8 cellular contexts compared by ENCODE assay signal in genomic region chr2:231960810-231961348, GRCh38. TPM values are rescaled to one million over a fixed set of nuclear protein-coding genes. Genes with fewer than 3 reads are reported as not detected.
A peak's percentile ranks its signal among the peaks of the same experiment; 100 is the strongest.
DNase-seq lines count a peak whose midpoint lies in the region; ATAC-seq and TF ChIP-seq lines count a peak whose summit lies in the region.

No MANE protein-coding gene starts in this region.

- DNase-seq in activated CD8-positive, alpha-beta memory T cell treated with anti-CD3 and anti-CD28 coated beads, Interleukin-2, amount 10 ng/mL, durations not matched to agents 7 days and 5 days, result no peak
- DNase-seq in activated CD8-positive, alpha-beta memory T cell treated with anti-CD3 and anti-CD28 coated beads for 24 hours, result no peak
- no peak for DNase-seq in activated B cell treated with CpG ODN at 0.5 μM for 24 hours
- DNase-seq in iPS DF 6.9 (ENCODE audit: low read depth, low spot score), result no peak
- DNase-seq in amniotic stem cell (lab: John Stamatoyannopoulos, UW), result no peak
- DNase-seq in DMS53 (lab: John Stamatoyannopoulos, UW), result no peak
- DNase-seq in COR-L47 (lab: John Stamatoyannopoulos, UW), result no peak

- CTCF ChIA-PET in activated CD8-positive, alpha-beta memory T cell treated with anti-CD3 and anti-CD28 coated beads, Interleukin-2, amount 10 ng/mL, durations not matched to agents 7 days and 5 days (lab: Charles Lee), result interaction anchor here (0.8 to 1.0 kb wide), 2 partner anchors 61 to 355 kb away, joined by 3 read pairs; no protein-coding TSS in a partner anchor
- CTCF ChIA-PET in activated B cell treated with CpG ODN at 0.5 μM for 24 hours (lab: Charles Lee), result no interaction called here

- intact Hi-C loops in activated B cell treated with CpG ODN at 0.5 μM for 24 hours (cut with micrococcal nuclease), result loop anchor here (5.0 kb wide), 3 partner anchors 34 to 601 kb away; partner anchors contain the start of genes NPPC and PDE6D

- H3K36me3 Mint-ChIP-seq in activated CD8-positive, alpha-beta memory T cell treated with anti-CD3 and anti-CD28 coated beads, Interleukin-2, amount 10 ng/mL, durations not matched to agents 7 days and 5 days, result peaks cover 1% of the 10 kb centered on the region
- H3K36me3 Mint-ChIP-seq in activated B cell treated with CpG ODN at 0.5 μM for 24 hours (ENCODE audit: low read depth), result peaks cover 2% of the 10 kb centered on the region

- no peaks in the 10 kb centered on the region for H3K9me3 ChIP-seq in iPS DF 6.9 (ENCODE audit: control insufficient read depth, insufficient read depth, low read length)
- no peaks in the 10 kb centered on the region for H3K9me3 ChIP-seq in stomach smooth muscle (ENCODE audit: control insufficient read depth in 2 of 2, low read length in 2 of 2)

- POLR2A ChIA-PET in activated B cell treated with CpG ODN at 0.5 μM for 24 hours (lab: Charles Lee), result interaction anchor here (0.6 to 1.5 kb wide), 5 partner anchors 26 to 1251 kb away, joined by 4 to 5 read pairs (median 4); partner anchors contain the start of gene COPS7B

- peaks cover 33% of the 10 kb centered on the region for H3K4me1 Mint-ChIP-seq in activated CD8-positive, alpha-beta memory T cell treated with anti-CD3 and anti-CD28 coated beads, Interleukin-2, amount 10 ng/mL, durations not matched to agents 7 days and 5 days
- peaks cover 36% of the 10 kb centered on the region for H3K4me1 Mint-ChIP-seq in activated B cell treated with CpG ODN at 0.5 μM for 24 hours

- H3K4me1 ChIP-seq in iPS DF 6.9 (ENCODE audit: control insufficient read depth, insufficient read depth, low read length) (peaks cover 2% of the 10 kb centered on the region; the same call in 1 of the 2 replicates), stomach smooth muscle (ENCODE audit: control insufficient read depth, insufficient read depth, low read length) (peaks cover 6% of the 10 kb centered on the region)

- peak; percentile 34 for ATAC-seq in activated CD8-positive, alpha-beta memory T cell treated with anti-CD3 and anti-CD28 coated beads, Interleukin-2, amount 10 ng/mL, durations not matched to agents 7 days and 5 days
- ATAC-seq in activated B cell treated with CpG ODN at 0.5 μM for 24 hours (ENCODE audit: low read depth), result no peak

- no peak for TF ChIP-seq CTCF in activated B cell treated with CpG ODN at 0.5 μM for 24 hours (IDR thresholded peaks at IDR 0.05)

- peak overlapping the region; percentile 78 to 86 for H3K9ac ChIP-seq in stomach smooth muscle (ENCODE audit: low read length in 2 of 2)

- H3K4me3 ChIP-seq in iPS DF 6.9 (ENCODE audit: low read length), result peak overlapping the region; percentile 88
- H3K4me3 ChIP-seq in stomach smooth muscle (ENCODE audit: low read length in 2 of 2), result peak overlapping the region; percentile 96 to 99

- WGBS in iPS DF 6.9 (ENCODE audit: insufficient coverage, insufficient read length), result no CpG with 5 or more reads among the region's 18 CpGs

- peak overlapping the region; percentile 82 for H3K4me3 Mint-ChIP-seq in activated CD8-positive, alpha-beta memory T cell treated with anti-CD3 and anti-CD28 coated beads, Interleukin-2, amount 10 ng/mL, durations not matched to agents 7 days and 5 days
- peak overlapping the region; percentile 97 for H3K4me3 Mint-ChIP-seq in activated B cell treated with CpG ODN at 0.5 μM for 24 hours

- peaks cover 7% of the 10 kb centered on the region for H3K27me3 Mint-ChIP-seq in activated CD8-positive, alpha-beta memory T cell treated with anti-CD3 and anti-CD28 coated beads, Interleukin-2, amount 10 ng/mL, durations not matched to agents 7 days and 5 days
- H3K27me3 Mint-ChIP-seq in activated B cell treated with CpG ODN at 0.5 μM for 24 hours, result no peaks in the 10 kb centered on the region

- no peaks in the 10 kb centered on the region for H3K9me3 Mint-ChIP-seq in activated CD8-positive, alpha-beta memory T cell treated with anti-CD3 and anti-CD28 coated beads, Interleukin-2, amount 10 ng/mL, durations not matched to agents 7 days and 5 days (ENCODE audit: low read depth)
- H3K9me3 Mint-ChIP-seq in activated B cell treated with CpG ODN at 0.5 μM for 24 hours, result no peaks in the 10 kb centered on the region

- peak overlapping the region; percentile 79 for H3K27ac Mint-ChIP-seq in activated CD8-positive, alpha-beta memory T cell treated with anti-CD3 and anti-CD28 coated beads, Interleukin-2, amount 10 ng/mL, durations not matched to agents 7 days and 5 days
- peak overlapping the region; percentile 80 for H3K27ac Mint-ChIP-seq in activated B cell treated with CpG ODN at 0.5 μM for 24 hours

- H3K36me3 ChIP-seq in iPS DF 6.9 (ENCODE audit: control insufficient read depth, insufficient read depth, low read length) (no peaks in the 10 kb centered on the region), stomach smooth muscle (ENCODE audit: control insufficient read depth in 2 of 2, insufficient read depth in 2 of 2, low read length in 2 of 2) (no peaks in the 10 kb centered on the region)

- H3K27me3 ChIP-seq in iPS DF 6.9 (ENCODE audit: control insufficient read depth, insufficient read depth, low read length) (no peaks in the 10 kb centered on the region), stomach smooth muscle (ENCODE audit: control insufficient read depth in 1 of 2, insufficient read depth in 2 of 2, low read length in 2 of 2) (no peaks in the 10 kb centered on the region)

- H3K27ac ChIP-seq in iPS DF 6.9 (ENCODE audit: low read length) (no peak overlapping the region), stomach smooth muscle (ENCODE audit: low read length) (peak overlapping the region; percentile 67)

RNA-seq across cellular contexts. Expression of gene DIS3L2, which starts 0.6 kb away (rescaled TPM):
- total RNA-seq in activated CD8-positive, alpha-beta memory T cell treated with anti-CD3 and anti-CD28 coated beads, Interleukin-2, amount 10 ng/mL, durations not matched to agents 7 days and 5 days, result 10 to 100 TPM; 25.4 to 39.4 TPM
- 59.9 and 65.9 TPM in 2 replicates for total RNA-seq in activated B cell treated with CpG ODN at 0.5 μM for 24 hours

RNA-seq across cellular contexts. Expression of gene NPPC, which starts 34.7 kb away (rescaled TPM):
- not detected for total RNA-seq in activated CD8-positive, alpha-beta memory T cell treated with anti-CD3 and anti-CD28 coated beads, Interleukin-2, amount 10 ng/mL, durations not matched to agents 7 days and 5 days
- not detected in 2 replicates for total RNA-seq in activated B cell treated with CpG ODN at 0.5 μM for 24 hours
